12 cellular contexts compared by ENCODE assay signal in genomic region chr18:25229080-25229479, GRCh38.
A peak's percentile ranks its signal among the peaks of the same experiment; 100 is the strongest.
DNase-seq lines count a peak whose midpoint lies in the region; ATAC-seq, FAIRE-seq and TF ChIP-seq lines count a peak whose summit lies in the region.
"Had no signal": no experiment of that assay in that cellular context is flagged by ENCODE, and none has a peak within 500 bp of the region (broad histone marks: within the 10 kb centered on the region; RNA-seq: fewer than 3 reads in every experiment).

No MANE protein-coding gene starts in this region.

- no peak overlapping the region for H2BK120ac ChIP-seq in neuronal stem cell (ENCODE audit: low read depth, low read length)

- DNase-seq in right lobe of liver (no peak), HepG2 (ENCODE audit: low spot score) (no peak), SK-N-MC (ENCODE audit: low read depth, low spot score) (peak; percentile 58), fibroblast of the aortic adventitia (ENCODE audit: low read depth) (peak; percentile 66), vagina (ENCODE audit: extremely low spot score in 2 of 2) (no peak), colonic mucosa (no peak), neuronal stem cell (ENCODE audit: low spot score) (no peak)
- DNase-seq: activated CD8-positive, alpha-beta memory T cell treated with anti-CD3 and anti-CD28 coated beads for 24 hours; CD8-positive, alpha-beta memory T cell; Peyer's patch had no signal

- POLR2A ChIA-PET in HepG2 (lab: Yijun Ruan, JAX): no interaction called here

- H3K27ac ChIP-seq in right lobe of liver: no peak overlapping the region
- no peak overlapping the region for H3K27ac ChIP-seq in HepG2 (ENCODE audit: extremely low read length, insufficient read depth, low read length)
- H3K27ac ChIP-seq in SK-N-MC: peak overlapping the region; percentile 75
- H3K27ac ChIP-seq in vagina: peak overlapping the region; percentile 22
- H3K27ac ChIP-seq in colonic mucosa: no peak overlapping the region
- H3K27ac ChIP-seq in neuronal stem cell (replicated peaks; ENCODE audit: low read length): no peak overlapping the region
- H3K27ac ChIP-seq: coronary artery had no signal

- in situ Hi-C loops in HepG2 (cut with HindIII; ENCODE audit: extremely low pct_ligation_motif_present, low pct_unique_long_range_greater_than_20kb): no loop called here

- no peak for TF ChIP-seq CTCF in right lobe of liver (IDR thresholded peaks at IDR 0.05)
- no peak for TF ChIP-seq CTCF in HepG2 (CRISPR knock-in tag; IDR thresholded peaks at IDR 0.05)
- no peak for TF ChIP-seq CTCF in fibroblast of the aortic adventitia (IDR thresholded peaks at IDR 0.05; ENCODE audit: insufficient read depth, low read length)
- TF ChIP-seq CTCF in vagina (IDR thresholded peaks at IDR 0.05): no peak
- no peak for TF ChIP-seq CTCF in colonic mucosa (IDR thresholded peaks at IDR 0.05)

- H2AFZ ChIP-seq in HepG2 (ENCODE audit: low read length) (no peak overlapping the region), neuronal stem cell (ENCODE audit: low read length) (no peak overlapping the region)

- H3K4me1 ChIP-seq in right lobe of liver: no peaks in the 10 kb centered on the region
- H3K4me1 ChIP-seq in HepG2 (ENCODE audit: insufficient read depth, low read length): no peaks in the 10 kb centered on the region
- H3K4me1 ChIP-seq in vagina: peaks cover 18% of the 10 kb centered on the region
- no peaks in the 10 kb centered on the region for H3K4me1 ChIP-seq in colonic mucosa
- peaks cover 3 to 7% of the 10 kb centered on the region in 2 donors for H3K4me1 ChIP-seq in neuronal stem cell (ENCODE audit: control insufficient read depth in 2 of 2, insufficient read depth in 1 of 2, low read depth in 1 of 2, low read length in 2 of 2)
- H3K4me1 ChIP-seq: Peyer's patch had no signal

- no peaks in the 10 kb centered on the region for H4K20me1 ChIP-seq in HepG2 (ENCODE audit: insufficient read depth, low read length)

- H3K27me3 ChIP-seq in right lobe of liver: no peaks in the 10 kb centered on the region
- H3K27me3 ChIP-seq in HepG2 (ENCODE audit: control insufficient read depth in 1 of 2, insufficient read depth in 2 of 2, low read length in 2 of 2): peaks cover 0 to 6% of the 10 kb centered on the region in 2 experiments; a peak in 2 of 5 replicates
- no peaks in the 10 kb centered on the region for H3K27me3 ChIP-seq in vagina
- no peaks in the 10 kb centered on the region for H3K27me3 ChIP-seq in colonic mucosa
- no peaks in the 10 kb centered on the region for H3K27me3 ChIP-seq in neuronal stem cell (ENCODE audit: control insufficient read depth in 3 of 3, insufficient read depth in 3 of 3, low read depth in 1 of 3, low read length in 3 of 3)
- H3K27me3 ChIP-seq: Peyer's patch had no signal

- no peak overlapping the region for H4K8ac ChIP-seq in neuronal stem cell (ENCODE audit: low read depth, low read length)

- no peak overlapping the region for H4K91ac ChIP-seq in neuronal stem cell (ENCODE audit: low read depth, low read length, poor library complexity)

- H3K4me2 ChIP-seq in HepG2 (ENCODE audit: low read depth, low read length) (no peak overlapping the region), neuronal stem cell (ENCODE audit: insufficient read depth, low read length, poor library complexity, severe bottlenecking) (no peak overlapping the region)

- no peak overlapping the region for H3K14ac ChIP-seq in neuronal stem cell (ENCODE audit: low read length)

- H3K4me3 ChIP-seq in right lobe of liver (no peak overlapping the region), HepG2 (replicated peaks in 1 of 3; ENCODE audit: insufficient read depth in 1 of 3, low read depth in 2 of 3, low read length in 3 of 3) (no peak overlapping the region), SK-N-MC (peak overlapping the region; percentile 40; the same call in 1 of the 2 replicates), fibroblast of the aortic adventitia (ENCODE audit: low read depth, low read length) (no peak overlapping the region), vagina (no peak overlapping the region), colonic mucosa (no peak overlapping the region), neuronal stem cell (ENCODE audit: low read length in 2 of 2) (no peak overlapping the region)
- H3K4me3 ChIP-seq: coronary artery, Peyer's patch had no signal

- H3K79me2 ChIP-seq in HepG2 (ENCODE audit: insufficient read depth, low read length): no peaks in the 10 kb centered on the region

- peaks cover 6% of the 10 kb centered on the region for H3K79me1 ChIP-seq in neuronal stem cell (ENCODE audit: low read depth, low read length)

- intact Hi-C loops in right lobe of liver (cut with DNase I): no loop called here
- intact Hi-C loops in HepG2 (cut with micrococcal nuclease; ENCODE audit: unreplicated experiment): no loop called here
- intact Hi-C loops in vagina (cut with DNase I): no loop called here
- intact Hi-C loops in colonic mucosa (cut with DNase I): no loop called here

- ATAC-seq in right lobe of liver (peak; percentile 29 to 47 (median 46)), HepG2 (no peak), GM19351 (IDR thresholded peaks at IDR 0.05; ENCODE audit: unreplicated experiment) (no peak)

- no peak for FAIRE-seq in HepG2 (lab: Jason Lieb, UNC)

- no peak overlapping the region for H2AK5ac ChIP-seq in neuronal stem cell (ENCODE audit: low read depth, low read length)

- H3K9me3 ChIP-seq in right lobe of liver (no peaks in the 10 kb centered on the region), HepG2 (ENCODE audit: low read length) (no peaks in the 10 kb centered on the region), SK-N-MC (ENCODE audit: low read depth, low read length) (no peaks in the 10 kb centered on the region), vagina (no peaks in the 10 kb centered on the region), colonic mucosa (no peaks in the 10 kb centered on the region), neuronal stem cell (replicated peaks in 1 of 2; ENCODE audit: control insufficient read depth in 2 of 2, insufficient read depth in 1 of 2, low read depth in 1 of 2, low read length in 2 of 2) (peaks cover 0 to 2% of the 10 kb centered on the region in 2 donors)
- H3K9me3 ChIP-seq: Peyer's patch had no signal

- H2BK5ac ChIP-seq in neuronal stem cell (ENCODE audit: low read length): no peak overlapping the region

- H3K36me3 ChIP-seq in right lobe of liver (no peaks in the 10 kb centered on the region), HepG2 (replicated peaks in 1 of 2; ENCODE audit: control insufficient read depth in 1 of 2, insufficient read depth in 2 of 2, low read length in 2 of 2) (no peaks in the 10 kb centered on the region), SK-N-MC (ENCODE audit: insufficient read depth, low read length) (no peaks in the 10 kb centered on the region), vagina (no peaks in the 10 kb centered on the region), colonic mucosa (no peaks in the 10 kb centered on the region), neuronal stem cell (replicated peaks in 1 of 2; ENCODE audit: control insufficient read depth in 2 of 2, insufficient read depth in 2 of 2, low read length in 2 of 2) (peaks cover 36 to 74% of the 10 kb centered on the region in 2 donors)
- H3K36me3 ChIP-seq: Peyer's patch had no signal

- no peak overlapping the region for H3K9ac ChIP-seq in HepG2 (ENCODE audit: insufficient read depth, low read depth, low read length)
- no peak overlapping the region for H3K9ac ChIP-seq in SK-N-MC (ENCODE audit: insufficient read length)
- no peak overlapping the region for H3K9ac ChIP-seq in colonic mucosa (ENCODE audit: low read depth in 2 of 2, low read length in 2 of 2)
- no peak overlapping the region for H3K9ac ChIP-seq in neuronal stem cell (ENCODE audit: low read depth, low read length, poor library complexity)

- no peak for TF ChIP-seq POLR2A in right lobe of liver (IDR thresholded peaks at IDR 0.05)
- no peak for TF ChIP-seq POLR2A in HepG2 (IDR thresholded peaks at IDR 0.05; ENCODE audit: insufficient read depth in 1 of 2, low read depth in 2 of 2, low read length in 2 of 2)
- TF ChIP-seq POLR2A in vagina (IDR thresholded peaks at IDR 0.05): no peak

- H2BK15ac ChIP-seq in neuronal stem cell (ENCODE audit: low read length): no peak overlapping the region

- BruUV-seq in HepG2 (replicated peaks; lab: Mats Ljungman, UMichigan): no TSS peak

- no peak overlapping the region for H3K18ac ChIP-seq in neuronal stem cell (ENCODE audit: low read length)

- no peak overlapping the region for H2BK12ac ChIP-seq in neuronal stem cell (ENCODE audit: low read length)

- no peak overlapping the region for H3K23ac ChIP-seq in neuronal stem cell (ENCODE audit: low read depth, low read length, poor library complexity)

- CTCF ChIA-PET in HepG2 (lab: Yijun Ruan, JAX; ENCODE audit: low intra/inter-chr PET ratio, low total read pairs): no interaction called here

- no peak for TF ChIP-seq RAD21 in HepG2 (CRISPR knock-in tag; IDR thresholded peaks at IDR 0.05)

- no peak overlapping the region for H3K4ac ChIP-seq in neuronal stem cell (ENCODE audit: low read length)

- WGBS in right lobe of liver (ENCODE audit: insufficient coverage, low coverage, low lambda C conversion rate, missing lambda C conversion rate): 23% methylated on average over 3 of the region's 3 CpGs
- WGBS in HepG2 (ENCODE audit: low lambda C conversion rate): 6% methylated on average over 3 of the region's 3 CpGs
- no CpG with 5 or more reads among the region's 3 CpGs for WGBS in neuronal stem cell (ENCODE audit: extremely low coverage in 2 of 2, insufficient read length in 2 of 2, insufficient replicate concordance in 1 of 2), 2 donors

- TF ChIP-seq EP300 in HepG2 (IDR thresholded peaks at IDR 0.05; ENCODE audit: low read depth in 2 of 2, low read length in 2 of 2) (no peak), HepG2 (CRISPR knock-in tag; IDR thresholded peaks at IDR 0.05; ENCODE audit: borderline replicate concordance) (no peak)

TF ChIP-seq in HepG2, 621 proteins besides CTCF, POLR2A, EP300 and RAD21:
- TF ChIP-seq KLF16 (CRISPR knock-in tag; IDR thresholded peaks at IDR 0.05): no peak
- no peak for TF ChIP-seq JDP2 (CRISPR knock-in tag; IDR thresholded peaks at IDR 0.05; ENCODE audit: borderline replicate concordance)
- no peak for TF ChIP-seq ZNF879 (CRISPR knock-in tag; IDR thresholded peaks at IDR 0.05)
- TF ChIP-seq TOPORS (CRISPR knock-in tag; IDR thresholded peaks at IDR 0.05): no peak
TF ChIP-seq in HepG2: peak in this region for 0.

Comparison
In these comparisons a context has a peak if more than half of its experiments do, and no peak if none do; other contexts are left out.
1. ATAC-seq: peak in right lobe of liver (4 of 4); none in HepG2 (single experiment) and GM19351 (single experiment).
2. DNase-seq: peak in SK-N-MC (single experiment) and fibroblast of the aortic adventitia (single experiment); none in right lobe of liver (0 of 3), HepG2 (single experiment), vagina (0 of 2), colonic mucosa (single experiment) and neuronal stem cell (single experiment).
3. H3K27ac ChIP-seq: peak in SK-N-MC (single experiment) and vagina (single experiment); none in right lobe of liver (0 of 3), HepG2 (single experiment), colonic mucosa (single experiment) and neuronal stem cell (single experiment).